19 cellular contexts compared by ENCODE assay signal in genomic region chr3:14436954-14437281, GRCh38. TPM values are rescaled to one million over a fixed set of nuclear protein-coding genes. Genes with fewer than 3 reads are reported as not detected.
DNase-seq lines count a peak whose midpoint lies in the region; ATAC-seq and TF ChIP-seq lines count a peak whose summit lies in the region.
"Had no signal": no experiment of that assay in that cellular context is flagged by ENCODE, and none has a peak within 500 bp of the region (broad histone marks: within the 10 kb centered on the region; RNA-seq: fewer than 3 reads in every experiment).

No MANE protein-coding gene starts in this region.

- H3K36me3 Mint-ChIP-seq in activated CD4-positive, alpha-beta T cell treated with anti-CD3 and anti-CD28 coated beads for 36 hours (ENCODE audit: low read depth) = peaks cover 12% of the 10 kb centered on the region
- peaks cover 52% of the 10 kb centered on the region for H3K36me3 Mint-ChIP-seq in dendritic cell treated with granulocyte-macrophage colony-stimulating factor and Interleukin-4, amounts not matched to agents 40 ng/mL and 50 ng/mL, for 4 days (ENCODE audit: low read depth)
- H3K36me3 Mint-ChIP-seq in stimulated activated naive B cell treated with anti-CD40 and anti-IgM and Interleukin-4, amounts not matched to agents 10 μg/mL and 1 μg/mL and 100 μg/mL, for 72 hours = peaks cover 9 to 14% of the 10 kb centered on the region in 2 donors
- H3K36me3 Mint-ChIP-seq: activated naive CD4-positive, alpha-beta T cell treated with anti-CD3 and anti-CD28 coated beads, Interleukin-2, amount 10 ng/mL, durations not matched to agents 7 days and 5 days had no signal

- peak overlapping the region; percentile 67 for H3K27ac Mint-ChIP-seq in activated CD4-positive, alpha-beta T cell treated with anti-CD3 and anti-CD28 coated beads for 36 hours
- H3K27ac Mint-ChIP-seq in dendritic cell treated with granulocyte-macrophage colony-stimulating factor and Interleukin-4, amounts not matched to agents 40 ng/mL and 50 ng/mL, for 4 days = peak overlapping the region; percentile 93
- peak overlapping the region; percentile 90 for H3K27ac Mint-ChIP-seq in stimulated activated naive B cell treated with anti-CD40 and anti-IgM and Interleukin-4, amounts not matched to agents 10 μg/mL and 1 μg/mL and 100 μg/mL, for 72 hours
- H3K27ac Mint-ChIP-seq: activated CD8-positive, alpha-beta memory T cell treated with anti-CD3 and anti-CD28 coated beads, Interleukin-2, amount 10 ng/mL, durations not matched to agents 7 days and 5 days; activated naive CD4-positive, alpha-beta T cell treated with anti-CD3 and anti-CD28 coated beads, Interleukin-2, amount 10 ng/mL, durations not matched to agents 7 days and 5 days had no signal

- H3K4me2 ChIP-seq in Loucy (ENCODE audit: low read depth, low read length, poor library complexity, severe bottlenecking) = no peak overlapping the region
- H3K4me2 ChIP-seq in SK-N-SH = no peak overlapping the region
- H3K4me2 ChIP-seq: PC-9 had no signal

- H3K36me3 ChIP-seq in Loucy (ENCODE audit: insufficient read depth, low read length) (no peaks in the 10 kb centered on the region), SK-N-SH (replicated peaks in 1 of 2; ENCODE audit: control insufficient read depth in 1 of 2, insufficient read depth in 2 of 2, low read length in 1 of 2) (peaks cover 0 to 8% of the 10 kb centered on the region in 2 experiments)

- no peak for TF ChIP-seq CTCF in Loucy (conservative IDR thresholded peaks at IDR 0.05; ENCODE audit: low read length)
- TF ChIP-seq CTCF in SK-N-SH (IDR thresholded peaks at IDR 0.05) = no peak

- H3K4me3 Mint-ChIP-seq in activated CD4-positive, alpha-beta T cell treated with anti-CD3 and anti-CD28 coated beads for 36 hours = no peak overlapping the region
- H3K4me3 Mint-ChIP-seq in dendritic cell treated with granulocyte-macrophage colony-stimulating factor and Interleukin-4, amounts not matched to agents 40 ng/mL and 50 ng/mL, for 4 days = no peak overlapping the region
- H3K4me3 Mint-ChIP-seq in stimulated activated naive B cell treated with anti-CD40 and anti-IgM and Interleukin-4, amounts not matched to agents 10 μg/mL and 1 μg/mL and 100 μg/mL, for 72 hours = no peak overlapping the region
- H3K4me3 Mint-ChIP-seq: activated CD8-positive, alpha-beta memory T cell treated with anti-CD3 and anti-CD28 coated beads, Interleukin-2, amount 10 ng/mL, durations not matched to agents 7 days and 5 days; activated naive CD4-positive, alpha-beta T cell treated with anti-CD3 and anti-CD28 coated beads, Interleukin-2, amount 10 ng/mL, durations not matched to agents 7 days and 5 days had no signal

- H3K27me3 Mint-ChIP-seq in activated CD4-positive, alpha-beta T cell treated with anti-CD3 and anti-CD28 coated beads for 36 hours = no peaks in the 10 kb centered on the region
- no peaks in the 10 kb centered on the region for H3K27me3 Mint-ChIP-seq in dendritic cell treated with granulocyte-macrophage colony-stimulating factor and Interleukin-4, amounts not matched to agents 40 ng/mL and 50 ng/mL, for 4 days
- H3K27me3 Mint-ChIP-seq in stimulated activated naive B cell treated with anti-CD40 and anti-IgM and Interleukin-4, amounts not matched to agents 10 μg/mL and 1 μg/mL and 100 μg/mL, for 72 hours = no peaks in the 10 kb centered on the region
- H3K27me3 Mint-ChIP-seq: activated CD8-positive, alpha-beta memory T cell treated with anti-CD3 and anti-CD28 coated beads, Interleukin-2, amount 10 ng/mL, durations not matched to agents 7 days and 5 days; activated naive CD4-positive, alpha-beta T cell treated with anti-CD3 and anti-CD28 coated beads, Interleukin-2, amount 10 ng/mL, durations not matched to agents 7 days and 5 days had no signal

- POLR2A ChIA-PET in activated CD4-positive, alpha-beta T cell treated with anti-CD3 and anti-CD28 coated beads for 36 hours (lab: Charles Lee) = no interaction called here
- POLR2A ChIA-PET in SK-N-SH (lab: Yijun Ruan, JAX) = no interaction called here

- intact Hi-C loops in activated CD4-positive, alpha-beta T cell treated with anti-CD3 and anti-CD28 coated beads for 36 hours (cut with DNase I, micrococcal nuclease) = loop anchor here in 1 of 2 experiments (10.0 kb wide), 1 partner anchor 1422 kb away; no protein-coding TSS in a partner anchor
- intact Hi-C loops in dendritic cell treated with granulocyte-macrophage colony-stimulating factor and Interleukin-4, amounts not matched to agents 40 ng/mL and 50 ng/mL, for 4 days (cut with micrococcal nuclease) = no loop called here

- H3K4me3 ChIP-seq in Loucy (ENCODE audit: low read length, poor library complexity, severe bottlenecking) (no peak overlapping the region), SK-N-SH (ENCODE audit: low read depth in 2 of 2, low read length in 1 of 2) (no peak overlapping the region)
- H3K4me3 ChIP-seq: BLaER1 treated with 17β-estradiol and CSF1 and Interleukin-3, amounts not matched to agents 10 nM and 100 nM; coronary artery; PC-9 had no signal

- no peak for TF ChIP-seq RAD21 in SK-N-SH (IDR thresholded peaks at IDR 0.05; ENCODE audit: low read length)

- H3K27me3 ChIP-seq in Loucy (ENCODE audit: insufficient read depth, low read length, poor library complexity, severe bottlenecking) = no peaks in the 10 kb centered on the region
- H3K27me3 ChIP-seq in SK-N-SH (ENCODE audit: insufficient read depth) = no peaks in the 10 kb centered on the region
- H3K27me3 ChIP-seq: BLaER1 treated with 17β-estradiol and CSF1 and Interleukin-3, amounts not matched to agents 10 nM and 100 nM had no signal

- CTCF ChIA-PET in activated CD4-positive, alpha-beta T cell treated with anti-CD3 and anti-CD28 coated beads for 36 hours (lab: Charles Lee) = interaction anchor here (0.6 to 0.9 kb wide), 3 partner anchors 10 to 26 kb away, joined by 3 read pairs; no protein-coding TSS in a partner anchor
- CTCF ChIA-PET in SK-N-SH (lab: Yijun Ruan, JAX) = interaction anchor here (1.6 to 5.3 kb wide), 3 partner anchors 25 to 234 kb away, joined by 3 to 26 read pairs (median 6); no protein-coding TSS in a partner anchor

- TF ChIP-seq EP300 in SK-N-SH (IDR thresholded peaks at IDR 0.05; ENCODE audit: borderline replicate concordance in 1 of 2, low read depth in 1 of 2, low read length in 1 of 2) = no peak

- peaks cover 38% of the 10 kb centered on the region for H3K4me1 ChIP-seq in Loucy (ENCODE audit: insufficient read depth, low read length, poor library complexity, severe bottlenecking)
- H3K4me1 ChIP-seq in SK-N-SH (ENCODE audit: control insufficient read depth in 1 of 2, insufficient read depth in 2 of 2, low read depth in 1 of 2, low read length in 1 of 2) = peaks cover 55 to 69% of the 10 kb centered on the region in 2 experiments

- peaks cover 51% of the 10 kb centered on the region for H3K4me1 Mint-ChIP-seq in activated CD4-positive, alpha-beta T cell treated with anti-CD3 and anti-CD28 coated beads for 36 hours
- H3K4me1 Mint-ChIP-seq in dendritic cell treated with granulocyte-macrophage colony-stimulating factor and Interleukin-4, amounts not matched to agents 40 ng/mL and 50 ng/mL, for 4 days (ENCODE audit: low read depth) = peaks cover 89% of the 10 kb centered on the region
- H3K4me1 Mint-ChIP-seq in stimulated activated naive B cell treated with anti-CD40 and anti-IgM and Interleukin-4, amounts not matched to agents 10 μg/mL and 1 μg/mL and 100 μg/mL, for 72 hours = peaks cover 50 to 83% of the 10 kb centered on the region in 2 donors

- H2AFZ ChIP-seq in Loucy (ENCODE audit: low read length) (no peak overlapping the region), SK-N-SH (ENCODE audit: low read depth) (no peak overlapping the region)
- H2AFZ ChIP-seq: PC-9 had no signal

- H4K20me1 ChIP-seq in Loucy (ENCODE audit: insufficient read depth, low read length, poor library complexity, severe bottlenecking) = peaks cover 13% of the 10 kb centered on the region
- peaks cover 26% of the 10 kb centered on the region for H4K20me1 ChIP-seq in SK-N-SH (ENCODE audit: insufficient read depth)

- H3K9me3 ChIP-seq in Loucy (ENCODE audit: insufficient read depth, low read depth, low read length) = no peaks in the 10 kb centered on the region
- H3K9me3 ChIP-seq in SK-N-SH = no peaks in the 10 kb centered on the region
- H3K9me3 ChIP-seq: BLaER1 treated with 17β-estradiol and CSF1 and Interleukin-3, amounts not matched to agents 10 nM and 100 nM had no signal

- no peaks in the 10 kb centered on the region for H3K9me3 Mint-ChIP-seq in activated CD4-positive, alpha-beta T cell treated with anti-CD3 and anti-CD28 coated beads for 36 hours (ENCODE audit: low read depth)
- no peaks in the 10 kb centered on the region for H3K9me3 Mint-ChIP-seq in dendritic cell treated with granulocyte-macrophage colony-stimulating factor and Interleukin-4, amounts not matched to agents 40 ng/mL and 50 ng/mL, for 4 days
- no peaks in the 10 kb centered on the region for H3K9me3 Mint-ChIP-seq in stimulated activated naive B cell treated with anti-CD40 and anti-IgM and Interleukin-4, amounts not matched to agents 10 μg/mL and 1 μg/mL and 100 μg/mL, for 72 hours
- H3K9me3 Mint-ChIP-seq: activated naive CD4-positive, alpha-beta T cell treated with anti-CD3 and anti-CD28 coated beads, Interleukin-2, amount 10 ng/mL, durations not matched to agents 7 days and 5 days had no signal

- H3K9ac ChIP-seq in Loucy (ENCODE audit: low read depth, low read length, poor library complexity, severe bottlenecking) = peak overlapping the region; percentile 13
- H3K9ac ChIP-seq in SK-N-SH = no peak overlapping the region

- no peak for DNase-seq in activated CD4-positive, alpha-beta T cell treated with anti-CD3 and anti-CD28 coated beads for 36 hours
- no peak for DNase-seq in activated CD4-positive, alpha-beta T cell treated with anti-CD3 and anti-CD28 coated beads, Interleukin-2, amount 50 U/mL, for 1 hour
- DNase-seq in stimulated activated naive B cell treated with anti-CD40 and anti-IgM and Interleukin-4, amounts not matched to agents 10 μg/mL and 1 μg/mL and 100 μg/mL, for 72 hours = no peak
- no peak for DNase-seq in SK-N-SH
- DNase-seq: activated CD8-positive, alpha-beta memory T cell treated with anti-CD3 and anti-CD28 coated beads, Interleukin-2, amount 10 ng/mL, durations not matched to agents 7 days and 5 days; activated naive CD4-positive, alpha-beta T cell treated with anti-CD3 and anti-CD28 coated beads, Interleukin-2, amount 10 ng/mL, durations not matched to agents 7 days and 5 days; DMS79 treated with DMSO at 0.1 percent for 48 hours; left colon; NCI-H1105 treated with DMSO at 0.1 percent for 48 hours; PC-9 had no signal

- ATAC-seq in activated CD4-positive, alpha-beta T cell treated with anti-CD3 and anti-CD28 coated beads for 36 hours = no peak
- no peak for ATAC-seq in stimulated activated naive B cell treated with anti-CD40 and anti-IgM and Interleukin-4, amounts not matched to agents 10 μg/mL and 1 μg/mL and 100 μg/mL, for 72 hours (replicated peaks)
- no peak for ATAC-seq in HG02798 (IDR thresholded peaks at IDR 0.05; ENCODE audit: poor library complexity, unreplicated experiment)
- ATAC-seq in HG03571 (IDR thresholded peaks at IDR 0.05; ENCODE audit: unreplicated experiment) = no peak
- ATAC-seq: activated CD8-positive, alpha-beta memory T cell treated with anti-CD3 and anti-CD28 coated beads, Interleukin-2, amount 10 ng/mL, durations not matched to agents 7 days and 5 days; SK-N-SH treated with all-trans-retinoic acid at 6 μM for 48 hours had no signal

- H3K9me2 ChIP-seq in Loucy (replicated peaks; ENCODE audit: low read depth, low read length) (no peaks in the 10 kb centered on the region), SK-N-SH (no peaks in the 10 kb centered on the region)

- H3K27ac ChIP-seq in SK-N-SH (ENCODE audit: low read depth in 2 of 2, low read length in 1 of 2) = no peak overlapping the region
- H3K27ac ChIP-seq: coronary artery, epithelial cell of prostate, PC-9, VCaP had no signal

- H3F3A ChIP-seq in Loucy (ENCODE audit: low read depth) (peaks cover 2% of the 10 kb centered on the region; the same call in 1 of the 2 replicates), SK-N-SH (replicated peaks; ENCODE audit: insufficient read depth) (peaks cover 2% of the 10 kb centered on the region)

- H3K79me2 ChIP-seq in Loucy (ENCODE audit: insufficient read depth, low read length) (peaks cover 70% of the 10 kb centered on the region; the same call in 1 of the 2 replicates), SK-N-SH (ENCODE audit: insufficient read depth) (peaks cover 22% of the 10 kb centered on the region)

RNA-seq across cellular contexts. Expression of gene SLC6A6, which starts 34.5 kb away (rescaled TPM):
- 10 to 100 TPM; 51.7 to 54.2 TPM for total RNA-seq in activated CD4-positive, alpha-beta T cell treated with anti-CD3 and anti-CD28 coated beads for 36 hours
- 19.1 and 22.0 TPM in 2 replicates for polyA plus RNA-seq in SK-N-SH (2012; rRNA removed)
- polyA plus RNA-seq in SK-N-SH (2012; cell fraction: cytosol; rRNA removed) = 13.1 and 16.4 TPM in 2 replicates
- polyA plus RNA-seq in SK-N-SH (2012; cell fraction: nucleus; rRNA removed) = 30.9 and 43.9 TPM in 2 replicates
